1 cellular context compared by ENCODE assay signal in the genomic region with DNA sequence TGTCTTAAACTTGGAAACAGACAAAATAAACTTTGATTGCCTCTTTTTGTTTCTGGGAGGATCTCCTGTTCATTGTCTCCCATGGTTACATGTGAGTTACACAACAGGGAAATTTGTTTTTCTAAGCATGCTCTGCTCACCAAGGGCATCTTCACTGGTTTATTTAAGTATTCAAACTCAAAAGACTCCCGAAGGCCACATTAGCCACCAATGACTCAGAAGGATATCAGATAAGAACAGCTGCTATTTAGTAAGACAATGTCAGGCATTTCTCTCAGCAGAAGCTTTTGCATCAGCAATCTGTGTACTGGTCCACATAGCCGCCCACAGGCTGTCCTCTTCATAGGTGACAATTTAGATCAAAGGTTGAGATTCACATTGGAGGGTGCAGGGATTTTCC.
TF ChIP-seq lines count a peak whose summit lies in the region.

No MANE protein-coding gene starts in this region.

TF ChIP-seq in K562, 482 proteins besides CTCF, POLR2A, EP300 and RAD21 (continued from another document):
- TF ChIP-seq, protein P1, sequence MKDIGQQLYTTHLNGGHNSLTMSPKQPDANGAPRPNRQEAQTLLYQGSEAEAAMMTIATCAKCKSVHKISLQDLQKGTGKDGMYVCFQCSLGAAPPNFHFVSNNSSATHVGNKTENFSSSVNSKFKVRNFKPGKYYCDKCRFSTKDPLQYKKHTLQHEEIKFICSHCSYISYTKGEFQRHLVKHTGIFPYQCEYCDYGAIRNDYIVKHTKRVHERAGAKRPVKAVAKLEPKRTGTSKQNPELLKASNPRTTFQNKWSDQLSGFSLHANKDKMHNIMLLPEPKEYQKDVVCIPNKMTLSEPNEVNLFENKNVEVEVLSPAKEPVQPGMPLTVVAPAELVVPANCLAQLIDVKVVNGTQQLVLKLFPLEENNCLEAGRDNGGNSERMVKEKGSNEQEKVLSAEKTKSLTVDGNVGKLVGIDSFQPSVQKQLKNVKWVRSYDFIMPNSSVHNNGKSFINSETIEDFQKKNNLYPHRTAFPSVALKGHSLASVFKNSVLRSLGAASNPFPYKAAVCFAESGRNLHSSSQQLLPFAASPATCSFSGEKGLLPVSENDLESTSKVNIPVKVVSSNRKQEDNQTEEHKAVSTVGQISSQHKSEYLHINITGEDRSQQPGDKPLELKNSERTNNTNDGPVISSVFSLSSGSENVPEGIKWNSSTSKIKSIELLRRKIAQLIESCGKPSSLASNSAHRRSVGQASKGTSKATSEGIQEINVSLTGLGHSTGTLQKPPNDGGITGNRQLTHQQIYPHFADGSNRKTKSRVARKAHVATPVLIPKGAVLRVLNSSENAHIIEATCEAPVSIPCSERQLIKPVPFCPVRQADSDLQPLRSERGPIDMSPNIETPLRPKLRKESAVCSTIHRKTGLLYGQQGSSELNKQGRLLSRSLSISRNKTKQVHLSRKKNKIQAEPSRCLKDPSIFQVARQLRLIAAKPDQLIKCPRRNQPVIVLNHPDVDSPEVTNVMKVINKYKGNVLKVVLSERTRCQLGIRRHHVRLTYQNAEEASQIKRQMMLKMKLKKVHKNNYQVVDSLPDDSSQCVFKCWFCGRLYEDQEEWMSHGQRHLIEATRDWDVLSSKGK (CRISPR knock-in tag; IDR thresholded peaks at IDR 0.05) = no peak
- TF ChIP-seq CEBPG (CRISPR knock-in tag; IDR thresholded peaks at IDR 0.05) (peak; percentile 50; the same call in 1 of the 2 replicates), CEBPG (tag; conservative IDR thresholded peaks at IDR 0.05 in 1 of 2, IDR thresholded peaks at IDR 0.05 in 1 of 2) (peak in 1 of 2 experiments; percentile 67; a peak in 2 of 4 replicates), SOX6 (IDR thresholded peaks at IDR 0.05) (0 out of 2 replicates have a peak, but pooled peaks have one; percentile 23), POLR2B (IDR thresholded peaks at IDR 0.05; ENCODE audit: low read depth, partially characterized antibody) (no peak), NFE2 (IDR thresholded peaks at IDR 0.05; ENCODE audit: low read depth) (no peak), JUNB (CRISPR knock-in tag; conservative IDR thresholded peaks at IDR 0.05) (no peak), ZKSCAN1 (IDR thresholded peaks at IDR 0.05; ENCODE audit: low read depth, low read length) (no peak), ELF1 (tag; IDR thresholded peaks at IDR 0.05) (no peak), KDM1A (IDR thresholded peaks at IDR 0.05) (peak; percentile 34 to 54; a peak in 3 of 4 replicates), FOXA1 (IDR thresholded peaks at IDR 0.05; ENCODE audit: borderline replicate concordance) (no peak), JUN (IDR thresholded peaks at IDR 0.05; ENCODE audit: borderline replicate concordance, low read depth, low read length) (peak; percentile 27; the same call in 1 of the 2 replicates), JUN (CRISPR knock-in tag; IDR thresholded peaks at IDR 0.05; ENCODE audit: borderline replicate concordance) (no peak), JUND (IDR thresholded peaks at IDR 0.05; ENCODE audit: borderline replicate concordance, low read depth, low read length) (peak; percentile 40; the same call in 1 of the 2 replicates), JUND (tag; IDR thresholded peaks at IDR 0.05; ENCODE audit: borderline replicate concordance, low read depth, low read length) (peak; percentile 51; the same call in 1 of the 3 replicates), NCOA6 (IDR thresholded peaks at IDR 0.05) (no peak), HMGN3 (IDR thresholded peaks at IDR 0.05; ENCODE audit: borderline replicate concordance, extremely low read depth, insufficient read length, low read depth, low read length) (no peak), KDM2B (CRISPR knock-in tag; IDR thresholded peaks at IDR 0.05) (no peak), GABPA (tag; conservative IDR thresholded peaks at IDR 0.05; ENCODE audit: low read depth) (no peak), CC2D1A (IDR thresholded peaks at IDR 0.05) (no peak), SRF (CRISPR knock-in tag; IDR thresholded peaks at IDR 0.05) (no peak), FOSL1 (tag; conservative IDR thresholded peaks at IDR 0.05) (peak; percentile 83), ZFPM2 (CRISPR knock-in tag; IDR thresholded peaks at IDR 0.05) (no peak), PHF20 (IDR thresholded peaks at IDR 0.05; ENCODE audit: partially characterized antibody) (no peak), RFX5 (IDR thresholded peaks at IDR 0.05; ENCODE audit: low read depth, low read length) (no peak), HLTF (IDR thresholded peaks at IDR 0.05) (no peak), SMAD2 (IDR thresholded peaks at IDR 0.05; ENCODE audit: low read depth, low read length) (no peak), SMARCC2 (IDR thresholded peaks at IDR 0.05; ENCODE audit: low read depth) (no peak), EP400 (IDR thresholded peaks at IDR 0.05) (no peak), SIX5 (IDR thresholded peaks at IDR 0.05; ENCODE audit: borderline replicate concordance in 1 of 2, insufficient read depth in 1 of 2, low read depth in 1 of 2, low read length in 2 of 2) (no peak), EGR1 (conservative IDR thresholded peaks at IDR 0.05) (0 out of 2 replicates have a peak, but pooled peaks have one; percentile 27), HMG20A (CRISPR knock-in tag; conservative IDR thresholded peaks at IDR 0.05) (no peak), RFX1 (IDR thresholded peaks at IDR 0.05) (peak; percentile 13; the same call in 1 of the 2 replicates), ZSCAN32 (CRISPR knock-in tag; IDR thresholded peaks at IDR 0.05) (no peak), ARHGAP35 (IDR thresholded peaks at IDR 0.05; ENCODE audit: partially characterized antibody) (no peak), ZNF316 (IDR thresholded peaks at IDR 0.05) (no peak)
- TF ChIP-seq, protein P2, sequence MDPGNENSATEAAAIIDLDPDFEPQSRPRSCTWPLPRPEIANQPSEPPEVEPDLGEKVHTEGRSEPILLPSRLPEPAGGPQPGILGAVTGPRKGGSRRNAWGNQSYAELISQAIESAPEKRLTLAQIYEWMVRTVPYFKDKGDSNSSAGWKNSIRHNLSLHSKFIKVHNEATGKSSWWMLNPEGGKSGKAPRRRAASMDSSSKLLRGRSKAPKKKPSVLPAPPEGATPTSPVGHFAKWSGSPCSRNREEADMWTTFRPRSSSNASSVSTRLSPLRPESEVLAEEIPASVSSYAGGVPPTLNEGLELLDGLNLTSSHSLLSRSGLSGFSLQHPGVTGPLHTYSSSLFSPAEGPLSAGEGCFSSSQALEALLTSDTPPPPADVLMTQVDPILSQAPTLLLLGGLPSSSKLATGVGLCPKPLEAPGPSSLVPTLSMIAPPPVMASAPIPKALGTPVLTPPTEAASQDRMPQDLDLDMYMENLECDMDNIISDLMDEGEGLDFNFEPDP (CRISPR knock-in tag; IDR thresholded peaks at IDR 0.05) = no peak
- TF ChIP-seq, protein P3, sequence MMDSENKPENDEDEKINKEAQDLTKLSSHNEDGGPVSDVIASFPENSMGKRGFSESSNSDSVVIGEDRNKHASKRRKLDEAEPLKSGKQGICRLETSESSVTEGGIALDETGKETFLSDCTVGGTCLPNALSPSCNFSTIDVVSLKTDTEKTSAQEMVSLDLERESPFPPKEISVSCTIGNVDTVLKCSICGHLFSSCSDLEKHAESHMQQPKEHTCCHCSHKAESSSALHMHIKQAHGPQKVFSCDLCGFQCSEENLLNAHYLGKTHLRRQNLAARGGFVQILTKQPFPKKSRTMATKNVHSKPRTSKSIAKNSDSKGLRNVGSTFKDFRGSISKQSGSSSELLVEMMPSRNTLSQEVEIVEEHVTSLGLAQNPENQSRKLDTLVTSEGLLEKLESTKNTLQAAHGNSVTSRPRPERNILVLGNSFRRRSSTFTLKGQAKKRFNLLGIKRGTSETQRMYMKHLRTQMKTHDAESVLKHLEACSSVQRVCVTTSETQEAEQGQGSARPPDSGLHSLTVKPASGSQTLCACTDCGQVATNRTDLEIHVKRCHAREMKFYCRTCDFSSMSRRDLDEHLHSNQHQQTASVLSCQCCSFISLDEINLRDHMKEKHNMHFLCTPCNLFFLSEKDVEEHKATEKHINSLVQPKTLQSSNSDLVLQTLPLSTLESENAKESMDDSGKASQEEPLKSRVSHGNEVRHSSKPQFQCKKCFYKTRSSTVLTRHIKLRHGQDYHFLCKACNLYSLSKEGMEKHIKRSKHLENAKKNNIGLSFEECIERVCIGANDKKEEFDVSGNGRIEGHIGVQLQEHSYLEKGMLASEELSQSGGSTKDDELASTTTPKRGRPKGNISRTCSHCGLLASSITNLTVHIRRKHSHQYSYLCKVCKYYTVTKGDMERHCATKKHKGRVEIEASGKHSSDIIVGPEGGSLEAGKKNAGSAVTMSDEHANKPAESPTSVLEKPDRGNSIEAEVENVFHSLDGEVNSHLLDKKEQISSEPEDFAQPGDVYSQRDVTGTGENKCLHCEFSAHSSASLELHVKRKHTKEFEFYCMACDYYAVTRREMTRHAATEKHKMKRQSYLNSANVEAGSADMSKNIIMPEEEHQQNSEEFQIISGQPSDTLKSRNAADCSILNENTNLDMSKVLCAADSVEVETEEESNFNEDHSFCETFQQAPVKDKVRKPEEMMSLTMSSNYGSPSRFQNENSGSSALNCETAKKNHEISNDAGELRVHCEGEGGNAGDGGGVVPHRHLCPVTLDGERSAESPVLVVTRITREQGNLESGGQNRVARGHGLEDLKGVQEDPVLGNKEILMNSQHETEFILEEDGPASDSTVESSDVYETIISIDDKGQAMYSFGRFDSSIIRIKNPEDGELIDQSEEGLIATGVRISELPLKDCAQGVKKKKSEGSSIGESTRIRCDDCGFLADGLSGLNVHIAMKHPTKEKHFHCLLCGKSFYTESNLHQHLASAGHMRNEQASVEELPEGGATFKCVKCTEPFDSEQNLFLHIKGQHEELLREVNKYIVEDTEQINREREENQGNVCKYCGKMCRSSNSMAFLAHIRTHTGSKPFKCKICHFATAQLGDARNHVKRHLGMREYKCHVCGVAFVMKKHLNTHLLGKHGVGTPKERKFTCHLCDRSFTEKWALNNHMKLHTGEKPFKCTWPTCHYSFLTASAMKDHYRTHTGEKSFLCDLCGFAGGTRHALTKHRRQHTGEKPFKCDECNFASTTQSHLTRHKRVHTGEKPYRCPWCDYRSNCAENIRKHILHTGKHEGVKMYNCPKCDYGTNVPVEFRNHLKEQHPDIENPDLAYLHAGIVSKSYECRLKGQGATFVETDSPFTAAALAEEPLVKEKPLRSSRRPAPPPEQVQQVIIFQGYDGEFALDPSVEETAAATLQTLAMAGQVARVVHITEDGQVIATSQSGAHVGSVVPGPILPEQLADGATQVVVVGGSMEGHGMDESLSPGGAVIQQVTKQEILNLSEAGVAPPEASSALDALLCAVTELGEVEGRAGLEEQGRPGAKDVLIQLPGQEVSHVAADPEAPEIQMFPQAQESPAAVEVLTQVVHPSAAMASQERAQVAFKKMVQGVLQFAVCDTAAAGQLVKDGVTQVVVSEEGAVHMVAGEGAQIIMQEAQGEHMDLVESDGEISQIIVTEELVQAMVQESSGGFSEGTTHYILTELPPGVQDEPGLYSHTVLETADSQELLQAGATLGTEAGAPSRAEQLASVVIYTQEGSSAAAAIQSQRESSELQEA (IDR thresholded peaks at IDR 0.05; ENCODE audit: low read depth) = no peak
- TF ChIP-seq, protein P4, sequence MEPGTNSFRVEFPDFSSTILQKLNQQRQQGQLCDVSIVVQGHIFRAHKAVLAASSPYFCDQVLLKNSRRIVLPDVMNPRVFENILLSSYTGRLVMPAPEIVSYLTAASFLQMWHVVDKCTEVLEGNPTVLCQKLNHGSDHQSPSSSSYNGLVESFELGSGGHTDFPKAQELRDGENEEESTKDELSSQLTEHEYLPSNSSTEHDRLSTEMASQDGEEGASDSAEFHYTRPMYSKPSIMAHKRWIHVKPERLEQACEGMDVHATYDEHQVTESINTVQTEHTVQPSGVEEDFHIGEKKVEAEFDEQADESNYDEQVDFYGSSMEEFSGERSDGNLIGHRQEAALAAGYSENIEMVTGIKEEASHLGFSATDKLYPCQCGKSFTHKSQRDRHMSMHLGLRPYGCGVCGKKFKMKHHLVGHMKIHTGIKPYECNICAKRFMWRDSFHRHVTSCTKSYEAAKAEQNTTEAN (CRISPR knock-in tag; IDR thresholded peaks at IDR 0.05) = no peak
- TF ChIP-seq, protein P5, sequence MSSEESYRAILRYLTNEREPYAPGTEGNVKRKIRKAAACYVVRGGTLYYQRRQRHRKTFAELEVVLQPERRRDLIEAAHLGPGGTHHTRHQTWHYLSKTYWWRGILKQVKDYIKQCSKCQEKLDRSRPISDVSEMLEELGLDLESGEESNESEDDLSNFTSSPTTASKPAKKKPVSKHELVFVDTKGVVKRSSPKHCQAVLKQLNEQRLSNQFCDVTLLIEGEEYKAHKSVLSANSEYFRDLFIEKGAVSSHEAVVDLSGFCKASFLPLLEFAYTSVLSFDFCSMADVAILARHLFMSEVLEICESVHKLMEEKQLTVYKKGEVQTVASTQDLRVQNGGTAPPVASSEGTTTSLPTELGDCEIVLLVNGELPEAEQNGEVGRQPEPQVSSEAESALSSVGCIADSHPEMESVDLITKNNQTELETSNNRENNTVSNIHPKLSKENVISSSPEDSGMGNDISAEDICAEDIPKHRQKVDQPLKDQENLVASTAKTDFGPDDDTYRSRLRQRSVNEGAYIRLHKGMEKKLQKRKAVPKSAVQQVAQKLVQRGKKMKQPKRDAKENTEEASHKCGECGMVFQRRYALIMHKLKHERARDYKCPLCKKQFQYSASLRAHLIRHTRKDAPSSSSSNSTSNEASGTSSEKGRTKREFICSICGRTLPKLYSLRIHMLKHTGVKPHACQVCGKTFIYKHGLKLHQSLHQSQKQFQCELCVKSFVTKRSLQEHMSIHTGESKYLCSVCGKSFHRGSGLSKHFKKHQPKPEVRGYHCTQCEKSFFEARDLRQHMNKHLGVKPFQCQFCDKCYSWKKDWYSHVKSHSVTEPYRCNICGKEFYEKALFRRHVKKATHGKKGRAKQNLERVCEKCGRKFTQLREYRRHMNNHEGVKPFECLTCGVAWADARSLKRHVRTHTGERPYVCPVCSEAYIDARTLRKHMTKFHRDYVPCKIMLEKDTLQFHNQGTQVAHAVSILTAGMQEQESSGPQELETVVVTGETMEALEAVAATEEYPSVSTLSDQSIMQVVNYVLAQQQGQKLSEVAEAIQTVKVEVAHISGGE (CRISPR knock-in tag; IDR thresholded peaks at IDR 0.05) = no peak
- TF ChIP-seq, protein P6, sequence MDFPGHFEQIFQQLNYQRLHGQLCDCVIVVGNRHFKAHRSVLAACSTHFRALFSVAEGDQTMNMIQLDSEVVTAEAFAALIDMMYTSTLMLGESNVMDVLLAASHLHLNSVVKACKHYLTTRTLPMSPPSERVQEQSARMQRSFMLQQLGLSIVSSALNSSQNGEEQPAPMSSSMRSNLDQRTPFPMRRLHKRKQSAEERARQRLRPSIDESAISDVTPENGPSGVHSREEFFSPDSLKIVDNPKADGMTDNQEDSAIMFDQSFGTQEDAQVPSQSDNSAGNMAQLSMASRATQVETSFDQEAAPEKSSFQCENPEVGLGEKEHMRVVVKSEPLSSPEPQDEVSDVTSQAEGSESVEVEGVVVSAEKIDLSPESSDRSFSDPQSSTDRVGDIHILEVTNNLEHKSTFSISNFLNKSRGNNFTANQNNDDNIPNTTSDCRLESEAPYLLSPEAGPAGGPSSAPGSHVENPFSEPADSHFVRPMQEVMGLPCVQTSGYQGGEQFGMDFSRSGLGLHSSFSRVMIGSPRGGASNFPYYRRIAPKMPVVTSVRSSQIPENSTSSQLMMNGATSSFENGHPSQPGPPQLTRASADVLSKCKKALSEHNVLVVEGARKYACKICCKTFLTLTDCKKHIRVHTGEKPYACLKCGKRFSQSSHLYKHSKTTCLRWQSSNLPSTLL (IDR thresholded peaks at IDR 0.05) = no peak
- TF ChIP-seq, protein P7, sequence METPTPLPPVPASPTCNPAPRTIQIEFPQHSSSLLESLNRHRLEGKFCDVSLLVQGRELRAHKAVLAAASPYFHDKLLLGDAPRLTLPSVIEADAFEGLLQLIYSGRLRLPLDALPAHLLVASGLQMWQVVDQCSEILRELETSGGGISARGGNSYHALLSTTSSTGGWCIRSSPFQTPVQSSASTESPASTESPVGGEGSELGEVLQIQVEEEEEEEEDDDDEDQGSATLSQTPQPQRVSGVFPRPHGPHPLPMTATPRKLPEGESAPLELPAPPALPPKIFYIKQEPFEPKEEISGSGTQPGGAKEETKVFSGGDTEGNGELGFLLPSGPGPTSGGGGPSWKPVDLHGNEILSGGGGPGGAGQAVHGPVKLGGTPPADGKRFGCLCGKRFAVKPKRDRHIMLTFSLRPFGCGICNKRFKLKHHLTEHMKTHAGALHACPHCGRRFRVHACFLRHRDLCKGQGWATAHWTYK (CRISPR knock-in tag; IDR thresholded peaks at IDR 0.05) = no peak
